7 cellular contexts compared by ENCODE assay signal in genomic region chr9:63342528-63342927, GRCh38.
DNase-seq lines count a peak whose midpoint lies in the region; ATAC-seq, FAIRE-seq and TF ChIP-seq lines count a peak whose summit lies in the region.
"Not testable (repeated sequence)": the region's sequence is repeated elsewhere in the genome, so short reads cannot be mapped to it uniquely, and the experiment has no call there.

No MANE protein-coding gene starts in this region.

- H3K36me3 ChIP-seq in HCT116 (ENCODE audit: control insufficient read depth in 1 of 2, insufficient read depth in 2 of 2, low read length in 2 of 2); OCI-LY7 (ENCODE audit: insufficient read depth, low read length); bronchial epithelial cell (ENCODE audit: control insufficient read depth, insufficient read depth, low read length): not testable (repeated sequence)

- intact Hi-C loops in HCT116 (cut with micrococcal nuclease); OCI-LY7 (cut with micrococcal nuclease; ENCODE audit: unreplicated experiment): not testable (repeated sequence)

- H3K9me2 ChIP-seq in HCT116 (ENCODE audit: insufficient read depth); OCI-LY7 (ENCODE audit: insufficient read depth, low read length): not testable (repeated sequence)

- not testable (repeated sequence) for TF ChIP-seq RAD21 in HCT116 (IDR thresholded peaks at IDR 0.05; ENCODE audit: low read depth)

- not testable (repeated sequence) for ATAC-seq in HCT116

- not testable (repeated sequence) for H3K9me3 Mint-ChIP-seq in activated CD4-positive, alpha-beta memory T cell treated with anti-CD3 and anti-CD28 coated beads, Interleukin-2, amount 10 ng/mL, durations not matched to agents 7 days and 5 days; osteocyte (ENCODE audit: unreplicated experiment)

- H3K9ac ChIP-seq in HCT116 (ENCODE audit: low read length) = not testable (repeated sequence)

- peaks cover 32% of the 10 kb centered on the region for H3K4me1 Mint-ChIP-seq in activated CD4-positive, alpha-beta memory T cell treated with anti-CD3 and anti-CD28 coated beads, Interleukin-2, amount 10 ng/mL, durations not matched to agents 7 days and 5 days
- H3K4me1 Mint-ChIP-seq in osteocyte (ENCODE audit: unreplicated experiment) = peaks cover 20% of the 10 kb centered on the region

- peaks cover 2 to 26% of the 10 kb centered on the region in 2 experiments; a peak in 3 of 4 replicates for H3K4me1 ChIP-seq in HCT116 (ENCODE audit: control insufficient read depth in 1 of 2, insufficient read depth in 2 of 2, low read length in 2 of 2)
- peaks cover 33% of the 10 kb centered on the region for H3K4me1 ChIP-seq in OCI-LY7 (ENCODE audit: insufficient read depth, low read length, poor library complexity, severe bottlenecking)

- RAD21 ChIA-PET in HCT116 (lab: Charles Lee; ENCODE audit: low non-redundant PET in 1 of 2, low total read pairs in 2 of 2, uncharacterized antibody in 2 of 2, unreplicated experiment in 2 of 2) = not testable (repeated sequence)

- not testable (repeated sequence) for TF ChIP-seq POLR2A in HCT116 (IDR thresholded peaks at IDR 0.05; ENCODE audit: borderline replicate concordance, extremely low read depth, insufficient read depth, insufficient read length)

- peak overlapping the region; percentile 25; the same call in 1 of the 2 replicates for H3K4me2 ChIP-seq in HCT116 (ENCODE audit: low read length)
- H3K4me2 ChIP-seq in OCI-LY7 (ENCODE audit: low read length) = not testable (repeated sequence)

- not testable (repeated sequence) for H2AFZ ChIP-seq in HCT116 (ENCODE audit: low read depth, low read length, poor library complexity, severe bottlenecking); OCI-LY7 (ENCODE audit: low read length)

- not testable (repeated sequence) for H3K4me3 Mint-ChIP-seq in activated CD4-positive, alpha-beta memory T cell treated with anti-CD3 and anti-CD28 coated beads, Interleukin-2, amount 10 ng/mL, durations not matched to agents 7 days and 5 days; osteocyte (ENCODE audit: unreplicated experiment)

- not testable (repeated sequence) for H3K9me3 ChIP-seq in HCT116 (ENCODE audit: control insufficient read depth in 1 of 2, insufficient read depth in 1 of 2, low read depth in 1 of 2, low read length in 2 of 2); OCI-LY7 (ENCODE audit: low read length)

- H3K79me2 ChIP-seq in HCT116 (ENCODE audit: insufficient read depth, low read length); OCI-LY7 (ENCODE audit: insufficient read depth, low read depth, low read length): not testable (repeated sequence)

- H3K4me3 ChIP-seq in HCT116 (replicated peaks in 1 of 2; ENCODE audit: low read depth in 1 of 2, low read length in 2 of 2); OCI-LY7 (ENCODE audit: low read depth, low read length, poor library complexity, severe bottlenecking); bronchial epithelial cell (ENCODE audit: low read depth, low read length): not testable (repeated sequence)

- TF ChIP-seq CTCF in HCT116 (IDR thresholded peaks at IDR 0.05 in 2 of 3, conservative IDR thresholded peaks at IDR 0.05 in 1 of 3; ENCODE audit: borderline replicate concordance in 1 of 3, insufficient read depth in 1 of 3, low read depth in 2 of 3, low read length in 2 of 3); OCI-LY7 (conservative IDR thresholded peaks at IDR 0.05; ENCODE audit: low read length); bronchial epithelial cell (IDR thresholded peaks at IDR 0.05; ENCODE audit: insufficient read depth, low read length, severe bottlenecking); osteocyte (IDR thresholded peaks at IDR 0.05): not testable (repeated sequence)

- not testable (repeated sequence) for H4K20me1 ChIP-seq in HCT116 (ENCODE audit: insufficient read depth); OCI-LY7 (ENCODE audit: insufficient read depth, low read length)

- H3K27me3 ChIP-seq in HCT116 (ENCODE audit: insufficient read depth, low read length); bronchial epithelial cell (ENCODE audit: control insufficient read depth, insufficient read depth, low read length): not testable (repeated sequence)

- not testable (repeated sequence) for BruUV-seq in HCT116 (replicated peaks; lab: Mats Ljungman, UMichigan); OCI-LY7 (replicated peaks; lab: Mats Ljungman, UMichigan)

- POLR2A ChIA-PET in HCT116 (lab: Charles Lee); OCI-LY7 (lab: Charles Lee); activated CD4-positive, alpha-beta memory T cell treated with anti-CD3 and anti-CD28 coated beads, Interleukin-2, amount 10 ng/mL, durations not matched to agents 7 days and 5 days (lab: Charles Lee): not testable (repeated sequence)

- H3K36me3 Mint-ChIP-seq in activated CD4-positive, alpha-beta memory T cell treated with anti-CD3 and anti-CD28 coated beads, Interleukin-2, amount 10 ng/mL, durations not matched to agents 7 days and 5 days (ENCODE audit: low read depth); osteocyte (ENCODE audit: unreplicated experiment): not testable (repeated sequence)

- not testable (repeated sequence) for H3K27ac ChIP-seq in HCT116 (ENCODE audit: low read depth, low read length); OCI-LY7 (ENCODE audit: low read depth, low read length, poor library complexity, severe bottlenecking)

- H3K27ac Mint-ChIP-seq in activated CD4-positive, alpha-beta memory T cell treated with anti-CD3 and anti-CD28 coated beads, Interleukin-2, amount 10 ng/mL, durations not matched to agents 7 days and 5 days = peak overlapping the region; percentile 78
- peak overlapping the region; percentile 75 for H3K27ac Mint-ChIP-seq in osteocyte (ENCODE audit: unreplicated experiment)

- not testable (repeated sequence) for FAIRE-seq in bronchial epithelial cell (lab: Jason Lieb, UNC)

- DNase-seq in HCT116 (ENCODE audit: low read depth, low spot score); osteocyte (ENCODE audit: extremely low spot score, unreplicated experiment): not testable (repeated sequence)
- DNase-seq in OCI-LY7 (ENCODE audit: low spot score) = peak; percentile 3
- DNase-seq in activated CD4-positive, alpha-beta memory T cell treated with anti-CD3 and anti-CD28 coated beads, Interleukin-2, amount 10 ng/mL, durations not matched to agents 7 days and 5 days = peak; percentile 42
- peak; percentile 37 for DNase-seq in bronchial epithelial cell (ENCODE audit: low read depth)
- peak; percentile 2 for DNase-seq in fibroblast of peridontal ligament (ENCODE audit: extremely low read depth)
- peak; percentile 77 for DNase-seq in islet precursor cell

- CTCF ChIA-PET in HCT116 (lab: Charles Lee); OCI-LY7 (lab: Charles Lee; ENCODE audit: unreplicated experiment); activated CD4-positive, alpha-beta memory T cell treated with anti-CD3 and anti-CD28 coated beads, Interleukin-2, amount 10 ng/mL, durations not matched to agents 7 days and 5 days (lab: Charles Lee): not testable (repeated sequence)

- H3K27me3 Mint-ChIP-seq in activated CD4-positive, alpha-beta memory T cell treated with anti-CD3 and anti-CD28 coated beads, Interleukin-2, amount 10 ng/mL, durations not matched to agents 7 days and 5 days; osteocyte (ENCODE audit: unreplicated experiment): not testable (repeated sequence)
